Comparison of ENCODE assay signal across 1 cellular context in the genomic region with DNA sequence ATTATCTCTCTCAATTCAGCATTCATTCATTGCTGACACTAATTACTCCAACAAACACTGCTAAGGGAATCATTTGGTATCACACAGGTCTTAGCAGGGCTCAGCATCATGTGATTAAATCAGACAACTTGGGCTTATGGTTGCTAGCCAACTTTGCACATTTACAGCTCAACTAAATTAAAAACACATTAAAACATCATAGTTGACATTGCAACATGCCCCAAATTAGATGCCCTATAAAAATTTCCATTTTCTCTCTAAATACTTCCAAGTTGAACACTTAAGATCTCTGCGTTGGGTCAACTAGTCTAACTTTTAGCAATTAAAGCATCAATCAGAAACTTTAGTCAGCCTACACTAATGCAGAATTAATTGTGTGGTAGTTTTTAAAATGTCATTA.
TF ChIP-seq lines count a peak whose summit lies in the region.

No MANE protein-coding gene starts in this region.

TF ChIP-seq in HepG2, 621 proteins besides CTCF, POLR2A, EP300 and RAD21:
- TF ChIP-seq MED1 (CRISPR knock-in tag; IDR thresholded peaks at IDR 0.05), result no peak
TF ChIP-seq in HepG2: peak in this region for 0.
